ENCODE assay signal across 30 cellular contexts in the genomic region with DNA sequence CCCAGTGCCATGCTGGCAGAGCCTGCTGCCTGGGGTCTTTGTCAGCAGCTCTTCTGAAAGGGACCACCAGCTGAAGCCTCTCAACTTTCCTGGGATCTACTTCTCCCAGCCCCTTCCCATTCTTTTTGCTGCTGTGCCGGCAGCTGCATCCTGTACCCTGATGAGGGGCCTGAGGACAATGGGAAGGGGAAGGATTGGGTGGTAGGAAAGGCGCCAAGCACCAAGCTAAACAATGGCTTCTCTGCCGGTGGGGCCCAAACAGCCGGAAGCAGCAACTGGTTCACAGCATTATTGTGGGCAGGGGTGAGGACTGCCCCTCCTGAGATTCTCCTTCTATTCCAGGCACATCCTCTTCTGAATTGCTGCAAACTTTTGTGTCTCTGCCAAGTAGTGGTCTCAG. TPM values are rescaled to one million over a fixed set of nuclear protein-coding genes. Genes with fewer than 3 reads are reported as not detected.
"Had no signal": no experiment of that assay in that cellular context is flagged by ENCODE, and none has a peak within 500 bp of the region (broad histone marks: within the 10 kb centered on the region; RNA-seq: fewer than 3 reads in every experiment).

No MANE protein-coding gene starts in this region.

- ATAC-seq: activated CD4-positive, alpha-beta T cell treated with anti-CD3 and anti-CD28 coated beads for 36 hours; activated CD8-positive, alpha-beta memory T cell treated with anti-CD3 and anti-CD28 coated beads, Interleukin-2, amount 10 ng/mL, durations not matched to agents 7 days and 5 days; activated CD8-positive, alpha-beta T cell treated with anti-CD3 and anti-CD28 coated beads, Interleukin-2, amount 10 ng/mL, durations not matched to agents 7 days and 5 days; activated naive CD4-positive, alpha-beta T cell treated with anti-CD3 and anti-CD28 coated beads, Interleukin-2, amount 50 U/mL, for 72 hours; esophagus mucosa; natural killer cell; sciatic nerve; stimulated activated naive CD8-positive, alpha-beta T cell treated with anti-CD3 and anti-CD28 coated beads, Interleukin-15, Interleukin-2, amounts not matched to agents 100 U/mL and 50 U/mL, for 24 hours had no signal

- H3K9me3 ChIP-seq: breast epithelium, lower lobe of right lung, testis, transverse colon, uterus had no signal

- DNase-seq: activated CD4-positive, alpha-beta T cell treated with anti-CD3 and anti-CD28 coated beads for 36 hours; activated CD4-positive, CD25-positive, alpha-beta regulatory T cell; activated CD8-positive, alpha-beta memory T cell treated with anti-CD3 and anti-CD28 coated beads, Interleukin-2, amount 10 ng/mL, durations not matched to agents 7 days and 5 days; activated CD8-positive, alpha-beta T cell treated with anti-CD3 and anti-CD28 coated beads, Interleukin-2, amount 10 ng/mL, durations not matched to agents 7 days and 5 days; activated naive CD4-positive, alpha-beta T cell; activated T-cell treated with anti-CD3 and anti-CD28 coated beads, Interleukin-2, amount 50 U/mL, for 72 hours; dorsolateral prefrontal cortex; effector memory CD4-positive, alpha-beta T cell; foreskin fibroblast; head of caudate nucleus; lower lobe of right lung; mesendoderm; natural killer cell; posterior cingulate gyrus; stimulated activated CD4-positive, alpha-beta T cell treated with anti-CD3 and anti-CD28 coated beads, Interleukin-12 subunit alpha, Interleukin-12 subunit beta, amount 100 ng/mL, for 4 hours; stimulated activated CD4-positive, alpha-beta T cell treated with anti-CD3 and anti-CD28 coated beads, Interleukin-4, amount 100 ng/mL, for 1 hour; stimulated activated naive CD8-positive, alpha-beta T cell treated with anti-CD3 and anti-CD28 coated beads, Interleukin-15, Interleukin-2, amounts not matched to agents 100 U/mL and 50 U/mL, for 24 hours; testis; transverse colon; uterus had no signal

- H3K27me3 ChIP-seq: breast epithelium, testis, uterus had no signal

- H3K4me3 ChIP-seq: breast epithelium, dorsolateral prefrontal cortex, lower lobe of right lung, skin epidermis, testis, transverse colon, uterus had no signal

- H3K27ac ChIP-seq: breast epithelium, dorsolateral prefrontal cortex, lower lobe of right lung, testis, transverse colon, uterus had no signal

- H3K36me3 ChIP-seq: breast epithelium, lower lobe of right lung, transverse colon, uterus had no signal

- H3K4me1 ChIP-seq: breast epithelium had no signal

RNA-seq across cellular contexts. Expression of gene TEX38, which starts 52.2 kb away (rescaled TPM):
- total RNA-seq: activated CD8-positive, alpha-beta memory T cell treated with anti-CD3 and anti-CD28 coated beads, Interleukin-2, amount 10 ng/mL, durations not matched to agents 7 days and 5 days; activated CD8-positive, alpha-beta T cell treated with anti-CD3 and anti-CD28 coated beads, Interleukin-2, amount 10 ng/mL, durations not matched to agents 7 days and 5 days; breast epithelium; esophagus mucosa; kidney epithelial cell; left lobe of liver; lower lobe of right lung; mononuclear cell; osteoblast; sciatic nerve; T-helper 1 cell treated with Interleukin-12 subunit alpha and Interleukin-12 subunit beta and Interleukin-4 antibody, amounts not matched to agents 30 ng/mL and 1 ng/mL, for 36 hours; transverse colon; uterus had no signal
